ENCODE assay signal across 1 cellular context in the genomic region with DNA sequence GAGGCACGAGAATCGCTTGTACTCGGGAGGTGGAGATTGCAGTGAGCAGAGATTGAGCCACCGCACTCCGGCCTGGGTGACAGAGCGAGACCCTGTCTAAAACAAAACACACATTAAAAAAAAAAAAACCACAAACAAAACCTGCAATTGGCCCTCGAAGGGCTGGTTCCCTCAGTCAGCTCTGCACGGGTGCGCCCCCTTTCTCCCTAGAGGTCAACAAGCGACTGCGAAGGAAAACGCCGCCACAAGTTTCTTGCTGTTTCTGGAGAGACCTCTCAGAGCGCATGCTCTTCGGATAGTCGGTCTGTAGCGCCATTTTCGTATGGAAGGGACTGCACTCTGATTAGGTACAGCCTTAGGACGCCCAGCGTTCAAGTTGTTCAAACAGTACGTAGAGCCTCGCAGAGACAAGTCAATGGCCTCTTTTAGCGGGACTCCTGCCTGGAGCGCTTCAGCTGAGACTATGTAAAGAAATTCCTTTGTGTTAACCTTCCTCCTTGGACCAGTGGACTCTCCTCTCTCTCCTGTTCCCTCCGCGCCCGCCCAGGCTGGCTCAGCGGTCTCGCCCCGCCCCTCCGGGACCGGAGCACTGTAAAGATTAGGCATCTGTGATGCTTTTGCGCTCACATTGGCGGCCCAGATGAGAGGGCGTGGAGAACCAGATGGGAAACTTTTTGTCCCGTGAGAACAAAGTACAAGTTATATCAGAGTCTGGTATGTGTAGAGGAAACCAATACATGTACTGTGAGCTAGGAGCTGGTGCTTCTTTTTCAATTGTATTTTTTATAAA.
TF ChIP-seq lines count a peak whose summit lies in the region.

No MANE protein-coding gene starts in this region.

TF ChIP-seq in HepG2, 621 proteins besides CTCF, POLR2A, EP300 and RAD21 (continued from another document and continues in another):
- TF ChIP-seq, protein P1, sequence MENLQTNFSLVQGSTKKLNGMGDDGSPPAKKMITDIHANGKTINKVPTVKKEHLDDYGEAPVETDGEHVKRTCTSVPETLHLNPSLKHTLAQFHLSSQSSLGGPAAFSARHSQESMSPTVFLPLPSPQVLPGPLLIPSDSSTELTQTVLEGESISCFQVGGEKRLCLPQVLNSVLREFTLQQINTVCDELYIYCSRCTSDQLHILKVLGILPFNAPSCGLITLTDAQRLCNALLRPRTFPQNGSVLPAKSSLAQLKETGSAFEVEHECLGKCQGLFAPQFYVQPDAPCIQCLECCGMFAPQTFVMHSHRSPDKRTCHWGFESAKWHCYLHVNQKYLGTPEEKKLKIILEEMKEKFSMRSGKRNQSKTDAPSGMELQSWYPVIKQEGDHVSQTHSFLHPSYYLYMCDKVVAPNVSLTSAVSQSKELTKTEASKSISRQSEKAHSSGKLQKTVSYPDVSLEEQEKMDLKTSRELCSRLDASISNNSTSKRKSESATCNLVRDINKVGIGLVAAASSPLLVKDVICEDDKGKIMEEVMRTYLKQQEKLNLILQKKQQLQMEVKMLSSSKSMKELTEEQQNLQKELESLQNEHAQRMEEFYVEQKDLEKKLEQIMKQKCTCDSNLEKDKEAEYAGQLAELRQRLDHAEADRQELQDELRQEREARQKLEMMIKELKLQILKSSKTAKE (CRISPR knock-in tag; IDR thresholded peaks at IDR 0.05; ENCODE audit: borderline replicate concordance): no peak
- no peak for TF ChIP-seq ZNF235 (CRISPR knock-in tag; IDR thresholded peaks at IDR 0.05; ENCODE audit: borderline replicate concordance)
- TF ChIP-seq ZFP90 (CRISPR knock-in tag; IDR thresholded peaks at IDR 0.05; ENCODE audit: borderline replicate concordance): no peak
- TF ChIP-seq MXD4 (CRISPR knock-in tag; IDR thresholded peaks at IDR 0.05): 0 out of 2 replicates have a peak, but pooled peaks have one; percentile 41
- no peak for TF ChIP-seq ZIK1 (CRISPR knock-in tag; IDR thresholded peaks at IDR 0.05; ENCODE audit: borderline replicate concordance, low read depth)
- TF ChIP-seq, protein P2, sequence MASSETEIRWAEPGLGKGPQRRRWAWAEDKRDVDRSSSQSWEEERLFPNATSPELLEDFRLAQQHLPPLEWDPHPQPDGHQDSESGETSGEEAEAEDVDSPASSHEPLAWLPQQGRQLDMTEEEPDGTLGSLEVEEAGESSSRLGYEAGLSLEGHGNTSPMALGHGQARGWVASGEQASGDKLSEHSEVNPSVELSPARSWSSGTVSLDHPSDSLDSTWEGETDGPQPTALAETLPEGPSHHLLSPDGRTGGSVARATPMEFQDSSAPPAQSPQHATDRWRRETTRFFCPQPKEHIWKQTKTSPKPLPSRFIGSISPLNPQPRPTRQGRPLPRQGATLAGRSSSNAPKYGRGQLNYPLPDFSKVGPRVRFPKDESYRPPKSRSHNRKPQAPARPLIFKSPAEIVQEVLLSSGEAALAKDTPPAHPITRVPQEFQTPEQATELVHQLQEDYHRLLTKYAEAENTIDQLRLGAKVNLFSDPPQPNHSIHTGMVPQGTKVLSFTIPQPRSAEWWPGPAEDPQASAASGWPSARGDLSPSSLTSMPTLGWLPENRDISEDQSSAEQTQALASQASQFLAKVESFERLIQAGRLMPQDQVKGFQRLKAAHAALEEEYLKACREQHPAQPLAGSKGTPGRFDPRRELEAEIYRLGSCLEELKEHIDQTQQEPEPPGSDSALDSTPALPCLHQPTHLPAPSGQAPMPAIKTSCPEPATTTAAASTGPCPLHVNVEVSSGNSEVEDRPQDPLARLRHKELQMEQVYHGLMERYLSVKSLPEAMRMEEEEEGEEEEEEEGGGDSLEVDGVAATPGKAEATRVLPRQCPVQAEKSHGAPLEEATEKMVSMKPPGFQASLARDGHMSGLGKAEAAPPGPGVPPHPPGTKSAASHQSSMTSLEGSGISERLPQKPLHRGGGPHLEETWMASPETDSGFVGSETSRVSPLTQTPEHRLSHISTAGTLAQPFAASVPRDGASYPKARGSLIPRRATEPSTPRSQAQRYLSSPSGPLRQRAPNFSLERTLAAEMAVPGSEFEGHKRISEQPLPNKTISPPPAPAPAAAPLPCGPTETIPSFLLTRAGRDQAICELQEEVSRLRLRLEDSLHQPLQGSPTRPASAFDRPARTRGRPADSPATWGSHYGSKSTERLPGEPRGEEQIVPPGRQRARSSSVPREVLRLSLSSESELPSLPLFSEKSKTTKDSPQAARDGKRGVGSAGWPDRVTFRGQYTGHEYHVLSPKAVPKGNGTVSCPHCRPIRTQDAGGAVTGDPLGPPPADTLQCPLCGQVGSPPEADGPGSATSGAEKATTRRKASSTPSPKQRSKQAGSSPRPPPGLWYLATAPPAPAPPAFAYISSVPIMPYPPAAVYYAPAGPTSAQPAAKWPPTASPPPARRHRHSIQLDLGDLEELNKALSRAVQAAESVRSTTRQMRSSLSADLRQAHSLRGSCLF (CRISPR knock-in tag; IDR thresholded peaks at IDR 0.05; ENCODE audit: borderline replicate concordance): no peak
- TF ChIP-seq ARNT2 (CRISPR knock-in tag; IDR thresholded peaks at IDR 0.05; ENCODE audit: low read depth): no peak
- no peak for TF ChIP-seq ZSCAN30 (CRISPR knock-in tag; IDR thresholded peaks at IDR 0.05)
- no peak for TF ChIP-seq HMG20B (CRISPR knock-in tag; conservative IDR thresholded peaks at IDR 0.05)
- peak; percentile 91 for TF ChIP-seq NAIF1 (CRISPR knock-in tag; IDR thresholded peaks at IDR 0.05; ENCODE audit: borderline replicate concordance)
- TF ChIP-seq SATB2 (CRISPR knock-in tag; IDR thresholded peaks at IDR 0.05): no peak
- TF ChIP-seq FOXO1 (CRISPR knock-in tag; IDR thresholded peaks at IDR 0.05): no peak
- TF ChIP-seq, protein P3, sequence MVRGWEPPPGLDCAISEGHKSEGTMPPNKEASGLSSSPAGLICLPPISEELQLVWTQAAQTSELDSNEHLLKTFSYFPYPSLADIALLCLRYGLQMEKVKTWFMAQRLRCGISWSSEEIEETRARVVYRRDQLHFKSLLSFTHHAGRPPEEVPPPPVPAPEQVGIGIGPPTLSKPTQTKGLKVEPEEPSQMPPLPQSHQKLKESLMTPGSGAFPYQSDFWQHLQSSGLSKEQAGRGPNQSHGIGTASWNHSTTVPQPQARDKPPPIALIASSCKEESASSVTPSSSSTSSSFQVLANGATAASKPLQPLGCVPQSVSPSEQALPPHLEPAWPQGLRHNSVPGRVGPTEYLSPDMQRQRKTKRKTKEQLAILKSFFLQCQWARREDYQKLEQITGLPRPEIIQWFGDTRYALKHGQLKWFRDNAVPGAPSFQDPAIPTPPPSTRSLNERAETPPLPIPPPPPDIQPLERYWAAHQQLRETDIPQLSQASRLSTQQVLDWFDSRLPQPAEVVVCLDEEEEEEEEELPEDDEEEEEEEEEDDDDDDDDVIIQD (CRISPR knock-in tag; IDR thresholded peaks at IDR 0.05; ENCODE audit: low read depth): peak; percentile 67
- TF ChIP-seq, protein P4, sequence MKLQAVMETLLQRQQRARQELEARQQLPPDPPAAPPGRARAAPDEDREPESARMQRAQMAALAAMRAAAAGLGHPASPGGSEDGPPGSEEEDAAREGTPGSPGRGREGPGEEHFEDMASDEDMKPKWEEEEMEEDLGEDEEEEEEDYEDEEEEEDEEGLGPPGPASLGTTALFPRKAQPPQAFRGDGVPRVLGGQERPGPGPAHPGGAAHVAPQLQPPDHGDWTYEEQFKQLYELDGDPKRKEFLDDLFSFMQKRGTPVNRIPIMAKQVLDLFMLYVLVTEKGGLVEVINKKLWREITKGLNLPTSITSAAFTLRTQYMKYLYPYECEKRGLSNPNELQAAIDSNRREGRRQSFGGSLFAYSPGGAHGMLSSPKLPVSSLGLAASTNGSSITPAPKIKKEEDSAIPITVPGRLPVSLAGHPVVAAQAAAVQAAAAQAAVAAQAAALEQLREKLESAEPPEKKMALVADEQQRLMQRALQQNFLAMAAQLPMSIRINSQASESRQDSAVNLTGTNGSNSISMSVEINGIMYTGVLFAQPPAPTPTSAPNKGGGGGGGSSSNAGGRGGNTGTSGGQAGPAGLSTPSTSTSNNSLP (IDR thresholded peaks at IDR 0.05; ENCODE audit: low read depth, low read length): 0 out of 2 replicates have a peak, but pooled peaks have one; percentile 6
- TF ChIP-seq U2AF2 (IDR thresholded peaks at IDR 0.05; ENCODE audit: low read depth, low read length): no peak
- TF ChIP-seq REL (CRISPR knock-in tag; conservative IDR thresholded peaks at IDR 0.05): no peak
- TF ChIP-seq ZMYM4 (CRISPR knock-in tag; IDR thresholded peaks at IDR 0.05): peak; percentile 57; the same call in 1 of the 2 replicates
- TF ChIP-seq, protein P5, sequence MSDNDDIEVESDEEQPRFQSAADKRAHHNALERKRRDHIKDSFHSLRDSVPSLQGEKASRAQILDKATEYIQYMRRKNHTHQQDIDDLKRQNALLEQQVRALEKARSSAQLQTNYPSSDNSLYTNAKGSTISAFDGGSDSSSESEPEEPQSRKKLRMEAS (IDR thresholded peaks at IDR 0.05): peak; percentile 49
- TF ChIP-seq CCDC6 (CRISPR knock-in tag; IDR thresholded peaks at IDR 0.05): 0 out of 2 replicates have a peak, but pooled peaks have one; percentile 22
- no peak for TF ChIP-seq ZNF589 (CRISPR knock-in tag; conservative IDR thresholded peaks at IDR 0.05)
- no peak for TF ChIP-seq ZNF788 (CRISPR knock-in tag; IDR thresholded peaks at IDR 0.05; ENCODE audit: borderline replicate concordance)
- TF ChIP-seq MED1 (CRISPR knock-in tag; IDR thresholded peaks at IDR 0.05): no peak
- no peak for TF ChIP-seq ZNF672 (CRISPR knock-in tag; IDR thresholded peaks at IDR 0.05)
- TF ChIP-seq POLR2AphosphoS5 (IDR thresholded peaks at IDR 0.05; ENCODE audit: low read depth, low read length): peak; percentile 69
- no peak for TF ChIP-seq ZNF317 (CRISPR knock-in tag; IDR thresholded peaks at IDR 0.05)
- no peak for TF ChIP-seq RCOR2 (CRISPR knock-in tag; IDR thresholded peaks at IDR 0.05)
- TF ChIP-seq RFX5 (IDR thresholded peaks at IDR 0.05; ENCODE audit: low read depth, low read length): no peak
- TF ChIP-seq MTA3 (CRISPR knock-in tag; IDR thresholded peaks at IDR 0.05): no peak
- TF ChIP-seq, protein P6, sequence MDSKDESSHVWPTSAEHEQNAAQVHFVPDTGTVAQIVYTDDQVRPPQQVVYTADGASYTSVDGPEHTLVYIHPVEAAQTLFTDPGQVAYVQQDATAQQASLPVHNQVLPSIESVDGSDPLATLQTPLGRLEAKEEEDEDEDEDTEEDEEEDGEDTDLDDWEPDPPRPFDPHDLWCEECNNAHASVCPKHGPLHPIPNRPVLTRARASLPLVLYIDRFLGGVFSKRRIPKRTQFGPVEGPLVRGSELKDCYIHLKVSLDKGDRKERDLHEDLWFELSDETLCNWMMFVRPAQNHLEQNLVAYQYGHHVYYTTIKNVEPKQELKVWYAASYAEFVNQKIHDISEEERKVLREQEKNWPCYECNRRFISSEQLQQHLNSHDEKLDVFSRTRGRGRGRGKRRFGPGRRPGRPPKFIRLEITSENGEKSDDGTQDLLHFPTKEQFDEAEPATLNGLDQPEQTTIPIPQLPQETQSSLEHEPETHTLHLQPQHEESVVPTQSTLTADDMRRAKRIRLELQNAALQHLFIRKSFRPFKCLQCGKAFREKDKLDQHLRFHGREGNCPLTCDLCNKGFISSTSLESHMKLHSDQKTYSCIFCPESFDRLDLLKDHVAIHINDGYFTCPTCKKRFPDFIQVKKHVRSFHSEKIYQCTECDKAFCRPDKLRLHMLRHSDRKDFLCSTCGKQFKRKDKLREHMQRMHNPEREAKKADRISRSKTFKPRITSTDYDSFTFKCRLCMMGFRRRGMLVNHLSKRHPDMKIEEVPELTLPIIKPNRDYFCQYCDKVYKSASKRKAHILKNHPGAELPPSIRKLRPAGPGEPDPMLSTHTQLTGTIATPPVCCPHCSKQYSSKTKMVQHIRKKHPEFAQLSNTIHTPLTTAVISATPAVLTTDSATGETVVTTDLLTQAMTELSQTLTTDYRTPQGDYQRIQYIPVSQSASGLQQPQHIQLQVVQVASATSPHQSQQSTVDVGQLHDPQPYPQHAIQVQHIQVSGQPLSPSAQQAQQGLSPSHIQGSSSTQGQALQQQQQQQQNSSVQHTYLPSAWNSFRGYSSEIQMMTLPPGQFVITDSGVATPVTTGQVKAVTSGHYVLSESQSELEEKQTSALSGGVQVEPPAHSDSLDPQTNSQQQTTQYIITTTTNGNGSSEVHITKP (CRISPR knock-in tag; IDR thresholded peaks at IDR 0.05; ENCODE audit: low read depth): no peak
- no peak for TF ChIP-seq NR3C1 (CRISPR knock-in tag; IDR thresholded peaks at IDR 0.05)
- TF ChIP-seq HES4 (CRISPR knock-in tag; IDR thresholded peaks at IDR 0.05; ENCODE audit: borderline replicate concordance): no peak
- TF ChIP-seq, protein P7, sequence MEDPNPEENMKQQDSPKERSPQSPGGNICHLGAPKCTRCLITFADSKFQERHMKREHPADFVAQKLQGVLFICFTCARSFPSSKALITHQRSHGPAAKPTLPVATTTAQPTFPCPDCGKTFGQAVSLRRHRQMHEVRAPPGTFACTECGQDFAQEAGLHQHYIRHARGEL (CRISPR knock-in tag; IDR thresholded peaks at IDR 0.05): no peak
- TF ChIP-seq, protein P8, sequence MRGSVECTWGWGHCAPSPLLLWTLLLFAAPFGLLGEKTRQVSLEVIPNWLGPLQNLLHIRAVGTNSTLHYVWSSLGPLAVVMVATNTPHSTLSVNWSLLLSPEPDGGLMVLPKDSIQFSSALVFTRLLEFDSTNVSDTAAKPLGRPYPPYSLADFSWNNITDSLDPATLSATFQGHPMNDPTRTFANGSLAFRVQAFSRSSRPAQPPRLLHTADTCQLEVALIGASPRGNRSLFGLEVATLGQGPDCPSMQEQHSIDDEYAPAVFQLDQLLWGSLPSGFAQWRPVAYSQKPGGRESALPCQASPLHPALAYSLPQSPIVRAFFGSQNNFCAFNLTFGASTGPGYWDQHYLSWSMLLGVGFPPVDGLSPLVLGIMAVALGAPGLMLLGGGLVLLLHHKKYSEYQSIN (CRISPR knock-in tag; IDR thresholded peaks at IDR 0.05; ENCODE audit: borderline replicate concordance): no peak
- no peak for TF ChIP-seq ZNF34 (CRISPR knock-in tag; IDR thresholded peaks at IDR 0.05; ENCODE audit: borderline replicate concordance)
- TF ChIP-seq RFXAP (CRISPR knock-in tag; IDR thresholded peaks at IDR 0.05; ENCODE audit: borderline replicate concordance): peak; percentile 72; the same call in 1 of the 2 replicates
- TF ChIP-seq ASH2L (IDR thresholded peaks at IDR 0.05; ENCODE audit: insufficient read length, low read depth, low read length): peak; percentile 57
- no peak for TF ChIP-seq ZNF598 (CRISPR knock-in tag; IDR thresholded peaks at IDR 0.05; ENCODE audit: borderline replicate concordance)
- no peak for TF ChIP-seq ZNF777 (CRISPR knock-in tag; IDR thresholded peaks at IDR 0.05)
- TF ChIP-seq ZNF446 (CRISPR knock-in tag; IDR thresholded peaks at IDR 0.05): no peak
- TF ChIP-seq ZNF441 (CRISPR knock-in tag; IDR thresholded peaks at IDR 0.05; ENCODE audit: borderline replicate concordance): no peak
- no peak for TF ChIP-seq ZNF234 (CRISPR knock-in tag; conservative IDR thresholded peaks at IDR 0.05)
- TF ChIP-seq ZFY (CRISPR knock-in tag; IDR thresholded peaks at IDR 0.05): 0 out of 2 replicates have a peak, but pooled peaks have one; percentile 35
- TF ChIP-seq, protein P9, sequence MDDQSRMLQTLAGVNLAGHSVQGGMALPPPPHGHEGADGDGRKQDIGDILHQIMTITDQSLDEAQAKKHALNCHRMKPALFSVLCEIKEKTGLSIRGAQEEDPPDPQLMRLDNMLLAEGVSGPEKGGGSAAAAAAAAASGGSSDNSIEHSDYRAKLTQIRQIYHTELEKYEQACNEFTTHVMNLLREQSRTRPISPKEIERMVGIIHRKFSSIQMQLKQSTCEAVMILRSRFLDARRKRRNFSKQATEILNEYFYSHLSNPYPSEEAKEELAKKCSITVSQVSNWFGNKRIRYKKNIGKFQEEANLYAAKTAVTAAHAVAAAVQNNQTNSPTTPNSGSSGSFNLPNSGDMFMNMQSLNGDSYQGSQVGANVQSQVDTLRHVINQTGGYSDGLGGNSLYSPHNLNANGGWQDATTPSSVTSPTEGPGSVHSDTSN (CRISPR knock-in tag; IDR thresholded peaks at IDR 0.05; ENCODE audit: borderline replicate concordance): no peak
- TF ChIP-seq ZNF10 (CRISPR knock-in tag; IDR thresholded peaks at IDR 0.05; ENCODE audit: borderline replicate concordance, low read depth): no peak
- peak; percentile 60; the same call in 1 of the 2 replicates for TF ChIP-seq ZNF501 (CRISPR knock-in tag; IDR thresholded peaks at IDR 0.05)
- no peak for TF ChIP-seq MATR3 (CRISPR knock-in tag; IDR thresholded peaks at IDR 0.05)
